ENCODE assay signal across 31 cellular contexts in the genomic region with DNA sequence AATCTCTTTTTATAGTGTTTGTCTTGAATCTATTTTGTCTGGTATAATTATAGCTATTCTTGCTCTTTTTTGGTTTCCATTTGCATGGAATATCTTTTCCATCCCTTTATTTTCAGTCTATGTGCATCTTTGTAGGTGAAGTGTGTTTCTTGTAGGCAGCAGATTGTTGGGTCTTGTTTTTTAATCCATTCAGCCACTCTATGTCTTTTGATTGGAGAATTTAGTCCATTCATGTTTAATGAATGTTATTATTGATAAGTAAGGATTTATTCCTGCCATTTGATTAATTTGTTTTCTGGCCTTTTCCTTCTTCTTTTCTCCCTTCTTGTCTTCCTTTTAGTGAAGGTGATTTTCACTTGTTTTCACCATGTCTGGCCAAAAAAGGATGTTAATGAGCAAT. TPM values are rescaled to one million over a fixed set of nuclear protein-coding genes. Genes with fewer than 3 reads are reported as not detected.
A peak's percentile ranks its signal among the peaks of the same experiment; 100 is the strongest.
DNase-seq lines count a peak whose midpoint lies in the region; ATAC-seq, FAIRE-seq and TF ChIP-seq lines count a peak whose summit lies in the region.
"Had no signal": no experiment of that assay in that cellular context is flagged by ENCODE, and none has a peak within 500 bp of the region (broad histone marks: within the 10 kb centered on the region; RNA-seq: fewer than 3 reads in every experiment).

No MANE protein-coding gene starts in this region.

- H3K27ac ChIP-seq in HEK293 (ENCODE audit: extremely low read depth, low read depth, low read length) = no peak overlapping the region
- H3K27ac ChIP-seq in K562 (ENCODE audit: extremely low read depth, low read depth, low read length) = no peak overlapping the region
- no peak overlapping the region for H3K27ac ChIP-seq in tibial artery
- H3K27ac ChIP-seq: 22Rv1; A549; BLaER1; BLaER1 treated with 17β-estradiol and CSF1 and Interleukin-3, amounts not matched to agents 10 nM and 100 nM; C4-2B had no signal

- no peak for TF ChIP-seq RAD21 in K562 (CRISPR knock-in tag; conservative IDR thresholded peaks at IDR 0.05 in 1 of 2, IDR thresholded peaks at IDR 0.05 in 1 of 2)

- no peak for FAIRE-seq in K562 (lab: Jason Lieb, UNC)
- FAIRE-seq: A204.1, A549, D721Med had no signal

- H2AFZ ChIP-seq in K562 (ENCODE audit: low read depth, low read length) = no peak overlapping the region

- intact Hi-C loops in K562 (cut with micrococcal nuclease) = loop anchor here (10.0 kb wide), 1 partner anchor 366 kb away; no protein-coding TSS in a partner anchor
- intact Hi-C loops in tibial artery (cut with DNase I; ENCODE audit: low total_unique reads) = loop anchor here (10.0 kb wide), 2 partner anchors 296 to 526 kb away; a partner anchor contains a TSS

- H3K27me3 ChIP-seq in K562 (ENCODE audit: control insufficient read depth in 2 of 2, insufficient read depth in 2 of 2, low read length in 2 of 2) (no peaks in the 10 kb centered on the region), tibial artery (no peaks in the 10 kb centered on the region)
- H3K27me3 ChIP-seq: BLaER1; BLaER1 treated with 17β-estradiol and CSF1 and Interleukin-3, amounts not matched to agents 10 nM and 100 nM had no signal

- no peak overlapping the region for H3K9ac ChIP-seq in K562 (ENCODE audit: insufficient read depth in 1 of 2, low read depth in 2 of 2, low read length in 2 of 2)
- H3K9ac ChIP-seq: BLaER1; BLaER1 treated with 17β-estradiol and CSF1 and Interleukin-3, amounts not matched to agents 10 nM and 100 nM had no signal

- TF ChIP-seq EP300 in K562 (IDR thresholded peaks at IDR 0.05; ENCODE audit: low read length) = no peak

- no peaks in the 10 kb centered on the region for H4K20me1 ChIP-seq in K562 (replicated peaks; ENCODE audit: control insufficient read depth, insufficient read depth, low read length)
- H4K20me1 ChIP-seq: BLaER1; BLaER1 treated with 17β-estradiol and CSF1 and Interleukin-3, amounts not matched to agents 10 nM and 100 nM had no signal

- DNase-seq in K562 (ENCODE audit: extremely low read depth in 1 of 4, low spot score in 3 of 4) (no peak), tibial artery (no peak), HuH-7 (ENCODE audit: low spot score) (no peak)
- DNase-seq: 8988T; ACHN; AML-193; BE2C; C1 segment of cervical spinal cord; Caco-2; Calu3; CD4-positive, alpha-beta memory T cell; CD4-positive, alpha-beta T cell; CD4-positive, CD25-positive, alpha-beta regulatory T cell; CD8-positive, alpha-beta memory T cell; CD8-positive, alpha-beta T cell; COR-L47; DMS 273 treated with DMSO at 0.1 percent for 48 hours; DMS153; DMS53; DMS79; DMS79 treated with DMSO at 0.1 percent for 48 hours; DND-41; EL had no signal

- BruUV-seq in K562 (replicated peaks; lab: Mats Ljungman, UMichigan) = no TSS peak

- H3K36me3 ChIP-seq in HEK293 (ENCODE audit: control insufficient read depth in 2 of 2, insufficient read depth in 1 of 2, low read length in 2 of 2) (no peaks in the 10 kb centered on the region), K562 (ENCODE audit: control insufficient read depth, insufficient read depth, low read length) (no peaks in the 10 kb centered on the region), tibial artery (no peaks in the 10 kb centered on the region)
- H3K36me3 ChIP-seq: BE2C; BLaER1; BLaER1 treated with 17β-estradiol and CSF1 and Interleukin-3, amounts not matched to agents 10 nM and 100 nM had no signal

- in situ Hi-C loops in K562 (cut with MboI) = loop anchor here (5.0 kb wide), 1 partner anchor 178 kb away; no protein-coding TSS in a partner anchor

- no peak for TF ChIP-seq POLR2A in K562 (conservative IDR thresholded peaks at IDR 0.05)

- no peaks in the 10 kb centered on the region for H3K9me3 ChIP-seq in HEK293 (ENCODE audit: control insufficient read depth, insufficient read depth, low read depth, low read length)
- no peaks in the 10 kb centered on the region for H3K9me3 ChIP-seq in K562 (replicated peaks; ENCODE audit: control insufficient read depth, insufficient read depth, low read depth, low read length)
- H3K9me3 ChIP-seq in tibial artery = peaks cover 0 to 4% (median 0%) of the 10 kb centered on the region in 3 donors
- H3K9me3 ChIP-seq: A549, BE2C had no signal

- CTCF ChIA-PET in HEK293 (lab: Yijun Ruan, JAX) (no interaction called here), K562 (lab: Yijun Ruan, JAX; ENCODE audit: low intra/inter-chr PET ratio) (no interaction called here)

- H3K9me1 ChIP-seq in K562 (ENCODE audit: control insufficient read depth, insufficient read depth, low read length) = no peaks in the 10 kb centered on the region

- TF ChIP-seq CTCF in HEK293 (tag by site-specific recombination; IDR thresholded peaks at IDR 0.05) (no peak), K562 (IDR thresholded peaks at IDR 0.05 in 2 of 3, conservative IDR thresholded peaks at IDR 0.05 in 1 of 3; ENCODE audit: insufficient read depth in 2 of 3, low read depth in 1 of 3, low read length in 3 of 3) (no peak), tibial artery (IDR thresholded peaks at IDR 0.05) (no peak)

- H3K4me3 ChIP-seq in HEK293 (ENCODE audit: low read depth, low read length) (no peak overlapping the region), K562 (no peak overlapping the region), tibial artery (no peak overlapping the region)
- H3K4me3 ChIP-seq: A549; BLaER1; BLaER1 treated with 17β-estradiol and CSF1 and Interleukin-3, amounts not matched to agents 10 nM and 100 nM had no signal

- ATAC-seq in K562 = no peak
- ATAC-seq: A549; CD8-positive, alpha-beta T cell had no signal

- H3K4me2 ChIP-seq in K562 (ENCODE audit: insufficient read depth, low read length) = no peak overlapping the region
- H3K4me2 ChIP-seq: A549; BLaER1; BLaER1 treated with 17β-estradiol and CSF1 and Interleukin-3, amounts not matched to agents 10 nM and 100 nM had no signal

- no peaks in the 10 kb centered on the region for H3K79me2 ChIP-seq in K562 (ENCODE audit: control insufficient read depth, insufficient read depth, low read length)

- H3K4me1 ChIP-seq in HEK293 (ENCODE audit: control insufficient read depth, insufficient read depth, low read length) = no peaks in the 10 kb centered on the region
- no peaks in the 10 kb centered on the region; a peak in 1 of 5 replicates for H3K4me1 ChIP-seq in K562 (replicated peaks in 1 of 2; ENCODE audit: control insufficient read depth in 2 of 2, insufficient read depth in 2 of 2, low read length in 2 of 2)
- no peaks in the 10 kb centered on the region for H3K4me1 ChIP-seq in tibial artery
- H3K4me1 ChIP-seq: A549, BE2C had no signal

- POLR2A ChIA-PET in HEK293 (lab: Yijun Ruan, JAX) (no interaction called here), K562 (lab: Yijun Ruan, JAX) (no interaction called here)

TF ChIP-seq in HEK293, 187 proteins besides CTCF, POLR2A, EP300 and RAD21:
- TF ChIP-seq SETDB1 (IDR thresholded peaks at IDR 0.05; ENCODE audit: insufficient read length, low read length) = peak; percentile 60
- no peak for TF ChIP-seq FEZF1 (tag by site-specific recombination; IDR thresholded peaks at IDR 0.05)
- no peak for TF ChIP-seq WT1 (tag by site-specific recombination; IDR thresholded peaks at IDR 0.05)

TF ChIP-seq in K562, 482 proteins besides CTCF, POLR2A, EP300 and RAD21:
- no peak for TF ChIP-seq MTA3 (IDR thresholded peaks at IDR 0.05; ENCODE audit: borderline replicate concordance)
- no peak for TF ChIP-seq ZNF165 (CRISPR knock-in tag; IDR thresholded peaks at IDR 0.05; ENCODE audit: borderline replicate concordance)
- TF ChIP-seq RCOR1 (IDR thresholded peaks at IDR 0.05; ENCODE audit: borderline replicate concordance in 1 of 2, low read depth in 2 of 2, low read length in 2 of 2) = no peak
- no peak for TF ChIP-seq ZSCAN29 (IDR thresholded peaks at IDR 0.05)
- no peak for TF ChIP-seq RBFOX2 (IDR thresholded peaks at IDR 0.05; ENCODE audit: low read depth, low read length)
- peak; percentile 86 for TF ChIP-seq ZNF507 (tag; conservative IDR thresholded peaks at IDR 0.05)
- no peak for TF ChIP-seq CXXC5 (CRISPR knock-in tag; IDR thresholded peaks at IDR 0.05)
- TF ChIP-seq CBFA2T3 (IDR thresholded peaks at IDR 0.05) = no peak
TF ChIP-seq in K562: peak in this region for 1.

RNA-seq across cellular contexts. Expression of a gene that starts 11.7 kb away (rescaled TPM):
- 8.6 and 23.3 TPM in 2 replicates for total RNA-seq in K562 (2011; cell fraction: chromatin; rRNA removed; ENCODE audit: low replicate concordance)
- total RNA-seq in K562 (2011; cell fraction: nucleolus; rRNA removed) = 7.1 and 7.2 TPM in 2 replicates
- total RNA-seq in K562 (2011; cell fraction: nucleoplasm; rRNA removed) = 12.9 and 23.7 TPM in 2 replicates
- total RNA-seq in K562 (2014; rRNA removed) (10.0 and 12.0 TPM in 2 replicates), K562 (2014; rRNA removed; fragmentation: Illumina TruSeq; extraction: Trizol) (20.2 and 26.6 TPM in 2 replicates), K562 (2015; rRNA removed; fragmentation: Illumina TruSeq; extraction: Trizol) (19.4 and 20.9 TPM in 2 replicates), K562 (2021) (17.6 and 17.7 TPM in 2 replicates)
- polyA plus RNA-seq in K562 (2011; rRNA removed) (11.9 and 17.8 TPM in 2 replicates), K562 (2014; fragmentation: Illumina TruSeq; extraction: Trizol) (12.8 and 15.8 TPM in 2 replicates), K562 (2014; fragmentation: Nextera tagmentation; extraction: Ambion mirVana) (1 to 10 TPM; 2.7 to 4.2 TPM), K562 (2014; rRNA removed) (9.8 and 10.3 TPM in 2 replicates)
- 5.5 and 6.7 TPM in 2 replicates for polyA plus RNA-seq in K562 (2011; cell fraction: cytosol; rRNA removed)
- 4.4 and 6.0 TPM in 2 replicates for polyA plus RNA-seq in K562 (2011; cell fraction: nucleus; rRNA removed)
- 8.9 and 10.8 TPM in 2 replicates for polyA plus RNA-seq in K562 (2012)
- polyA minus RNA-seq in K562 (2011; rRNA and poly(A)+ RNA removed) = 33.2 and 38.2 TPM in 2 replicates
- 9.6 and 11.8 TPM in 2 replicates for polyA minus RNA-seq in K562 (2011; cell fraction: cytosol; rRNA and poly(A)+ RNA removed)
- polyA minus RNA-seq in K562 (2011; cell fraction: nucleus; rRNA and poly(A)+ RNA removed) = 5.0 and 7.6 TPM in 2 replicates
